2 cellular contexts compared by ENCODE assay signal in the genomic region with DNA sequence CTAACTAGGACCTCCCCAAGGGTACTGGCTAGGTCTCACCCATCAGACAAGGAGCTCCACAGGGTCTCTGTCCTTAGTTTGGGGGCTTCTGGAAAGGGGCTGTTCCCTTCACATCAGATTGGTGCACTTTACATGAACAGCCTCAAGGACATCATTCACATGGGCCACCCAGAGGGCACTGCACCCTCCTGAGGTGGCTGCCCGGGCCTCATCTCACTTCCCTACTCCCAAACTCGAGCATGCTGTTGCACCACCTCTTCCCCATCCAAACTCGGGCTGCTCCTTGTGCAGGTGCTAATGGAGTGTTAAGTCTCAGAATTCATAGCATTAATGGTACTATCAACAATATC.
TF ChIP-seq lines count a peak whose summit lies in the region.

No MANE protein-coding gene starts in this region.

TF ChIP-seq in GM12878, 131 proteins besides CTCF, POLR2A, EP300 and RAD21 (continues in another document):
- TF ChIP-seq NBN (IDR thresholded peaks at IDR 0.05): 0 out of 2 replicates have a peak, but pooled peaks have one; percentile 2
- TF ChIP-seq GATAD2B (conservative IDR thresholded peaks at IDR 0.05; ENCODE audit: low read depth): peak; percentile 5; the same call in 1 of the 2 replicates
- TF ChIP-seq ATF7 (IDR thresholded peaks at IDR 0.05; ENCODE audit: low read depth): no peak
- TF ChIP-seq PAX5 (IDR thresholded peaks at IDR 0.05; ENCODE audit: borderline replicate concordance, low read depth, low read length): no peak
- TF ChIP-seq ZNF592 (IDR thresholded peaks at IDR 0.05): 0 out of 2 replicates have a peak, but pooled peaks have one; percentile 4
- no peak for TF ChIP-seq JUNB (IDR thresholded peaks at IDR 0.05)
- TF ChIP-seq IKZF2 (IDR thresholded peaks at IDR 0.05): peak in 1 of 2 experiments; percentile 45; a peak in 1 of 4 replicates
- TF ChIP-seq BMI1 (IDR thresholded peaks at IDR 0.05; ENCODE audit: borderline replicate concordance): no peak; the same call in 1 of the 2 replicates
- no peak for TF ChIP-seq NR2C1 (IDR thresholded peaks at IDR 0.05)
- TF ChIP-seq RAD51 (IDR thresholded peaks at IDR 0.05): no peak
- no peak for TF ChIP-seq HDAC6 (IDR thresholded peaks at IDR 0.05; ENCODE audit: unreplicated experiment)
- TF ChIP-seq WRNIP1 (IDR thresholded peaks at IDR 0.05; ENCODE audit: borderline replicate concordance, low read depth, low read length): no peak
- TF ChIP-seq LARP7 (IDR thresholded peaks at IDR 0.05): no peak
- no peak for TF ChIP-seq ZNF24 (IDR thresholded peaks at IDR 0.05)
- no peak for TF ChIP-seq RB1 (IDR thresholded peaks at IDR 0.05; ENCODE audit: borderline replicate concordance)
- TF ChIP-seq KLF5 (IDR thresholded peaks at IDR 0.05; ENCODE audit: partially characterized antibody): no peak
- no peak for TF ChIP-seq CREB1 (IDR thresholded peaks at IDR 0.05; ENCODE audit: low read depth)
- no peak for TF ChIP-seq BRCA1 (IDR thresholded peaks at IDR 0.05; ENCODE audit: low read depth, low read length)
- no peak for TF ChIP-seq IRF4 (IDR thresholded peaks at IDR 0.05; ENCODE audit: low read depth, low read length)
- TF ChIP-seq ZZZ3 (IDR thresholded peaks at IDR 0.05; ENCODE audit: control insufficient read depth, insufficient read length, low read depth): no peak
- TF ChIP-seq ZSCAN29 (IDR thresholded peaks at IDR 0.05): no peak
- TF ChIP-seq PKNOX1 (IDR thresholded peaks at IDR 0.05): peak; percentile 8; the same call in 1 of the 2 replicates
- no peak for TF ChIP-seq REST (IDR thresholded peaks at IDR 0.05; ENCODE audit: low read depth, low read length)
- TF ChIP-seq SREBF2 (IDR thresholded peaks at IDR 0.05; ENCODE audit: low read length): no peak
- no peak for TF ChIP-seq CHD4 (IDR thresholded peaks at IDR 0.05)
- TF ChIP-seq MTA3 (IDR thresholded peaks at IDR 0.05; ENCODE audit: borderline replicate concordance, low read length): peak; percentile 18; the same call in 1 of the 2 replicates

TF ChIP-seq in GM23338, 12 proteins besides CTCF, POLR2A, EP300 and RAD21:
- TF ChIP-seq EZH2phosphoT487 (IDR thresholded peaks at IDR 0.05; ENCODE audit: unreplicated experiment): no peak
- no peak for TF ChIP-seq POLR2AphosphoS5 (IDR thresholded peaks at IDR 0.05; ENCODE audit: low read depth)
- TF ChIP-seq ETS1 (IDR thresholded peaks at IDR 0.05): no peak
- TF ChIP-seq NANOG (IDR thresholded peaks at IDR 0.05; ENCODE audit: borderline replicate concordance): no peak
- TF ChIP-seq JUNB (IDR thresholded peaks at IDR 0.05; ENCODE audit: unreplicated experiment): no peak
- no peak for TF ChIP-seq CREB1 (CRISPR knock-in tag; IDR thresholded peaks at IDR 0.05; ENCODE audit: low read depth)
- TF ChIP-seq REST (IDR thresholded peaks at IDR 0.05; ENCODE audit: unreplicated experiment): no peak
- no peak for TF ChIP-seq EZH2 (IDR thresholded peaks at IDR 0.05; ENCODE audit: low read depth, unreplicated experiment)
- TF ChIP-seq ZNF114 (CRISPR knock-in tag; IDR thresholded peaks at IDR 0.05): no peak
